Comparison of ENCODE assay signal across 25 cellular contexts in genomic region chr10:131128731-131129130, GRCh38.
"Had no signal": no experiment of that assay in that cellular context is flagged by ENCODE, and none has a peak within 500 bp of the region (broad histone marks: within the 10 kb centered on the region; RNA-seq: fewer than 3 reads in every experiment).

No MANE protein-coding gene starts in this region.

- H3K27ac ChIP-seq: neutrophil, pancreas, psoas muscle, right lobe of liver, sigmoid colon, suprapubic skin, testis, tibial artery, transverse colon, upper lobe of left lung, vagina had no signal

- H3K9me3 ChIP-seq: neutrophil, pancreas, psoas muscle, right lobe of liver, sigmoid colon, suprapubic skin, testis, tibial artery, transverse colon, upper lobe of left lung, vagina had no signal

- H3K4me1 ChIP-seq: pancreas, psoas muscle, right lobe of liver, sigmoid colon, tibial artery, transverse colon had no signal

- H3K27me3 ChIP-seq: neutrophil, pancreas, right lobe of liver, sigmoid colon, testis, transverse colon, upper lobe of left lung, vagina had no signal

- DNase-seq: naive thymus-derived CD8-positive, alpha-beta T cell; nephron progenitor cell; nucleus accumbens; psoas muscle; right cardiac atrium; right lobe of liver; sigmoid colon; small intestine; stimulated activated CD4-positive, alpha-beta T cell treated with anti-CD3 and anti-CD28 coated beads, Interleukin-12 subunit alpha, Interleukin-12 subunit beta, amount 100 ng/mL, for 4 hours; stimulated activated CD4-positive, alpha-beta T cell treated with anti-CD3 and anti-CD28 coated beads, Interleukin-1b, Interleukin-23, amount 100 ng/mL, for 48 hours; stimulated activated CD4-positive, alpha-beta T cell treated with anti-CD3 and anti-CD28 coated beads, Interleukin-4, amount 100 ng/mL, for 1 hour; stimulated activated CD4-positive, alpha-beta T cell treated with anti-CD3 and anti-CD28 coated beads, Interleukin-4, amount 100 ng/mL, for 4 hours; stimulated activated CD8-positive, alpha-beta memory T cell treated with anti-CD3 and anti-CD28 coated beads, Interleukin-4, amount 100 ng/mL, for 48 hours; stimulated activated naive CD4-positive, alpha-beta T cell; stimulated activated naive CD8-positive, alpha-beta T cell treated with anti-CD3 and anti-CD28 coated beads, Interleukin-15, amount 100 ng/mL, for 72 hours; stimulated activated naive CD8-positive, alpha-beta T cell treated with anti-CD3 and anti-CD28 coated beads, Interleukin-15, Interleukin-2, amounts not matched to agents 100 U/mL and 50 U/mL, for 24 hours; substantia nigra; testis; tibial artery; transverse colon; upper lobe of left lung had no signal

- H3K36me3 ChIP-seq: neutrophil, pancreas, right lobe of liver, sigmoid colon, suprapubic skin, tibial artery, transverse colon, upper lobe of left lung, vagina had no signal

- H3K4me3 ChIP-seq: pancreas, psoas muscle, right lobe of liver, sigmoid colon, suprapubic skin, testis, tibial artery, transverse colon, upper lobe of left lung, vagina had no signal
